22 cellular contexts compared by ENCODE assay signal in genomic region chr11:96470521-96470920, GRCh38.
"Had no signal": no experiment of that assay in that cellular context is flagged by ENCODE, and none has a peak within 500 bp of the region (broad histone marks: within the 10 kb centered on the region; RNA-seq: fewer than 3 reads in every experiment).

No MANE protein-coding gene starts in this region.

- H3K27ac ChIP-seq: coronary artery, left lung, lower lobe of right lung, parathyroid adenoma, psoas muscle, right lobe of liver, tibial artery, upper lobe of left lung, uterus had no signal

- H3K36me3 ChIP-seq: left lung, lower lobe of right lung, right lobe of liver, upper lobe of left lung, uterus had no signal

- H2AFZ ChIP-seq: parathyroid adenoma had no signal

- H3K9me3 ChIP-seq: lower lobe of right lung, right lobe of liver, uterus had no signal

- H3K4me1 ChIP-seq: left lung, lower lobe of right lung, parathyroid adenoma, psoas muscle, right lobe of liver, tibial artery, uterus had no signal

- ATAC-seq: left lung; lower lobe of right lung; natural killer cell treated with Interleukin-12 subunit alpha and Interleukin-12 subunit beta and Interleukin-15 and Interleukin-18, amount 100 ng/mL, for 72 hours; psoas muscle; right lobe of liver; stimulated activated memory B cell treated with anti-CD40 and anti-IgM and Interleukin-4, amounts not matched to agents 10 μg/mL and 1 μg/mL and 100 μg/mL, for 72 hours had no signal

- H3K4me3 ChIP-seq: coronary artery, left lung, lower lobe of right lung, psoas muscle, right lobe of liver, tibial artery, upper lobe of left lung, uterus had no signal

- FAIRE-seq: islet of Langerhans had no signal

- H3K27me3 ChIP-seq: left lung, right lobe of liver, tibial artery, upper lobe of left lung, uterus had no signal

- DNase-seq: effector CD4-positive, alpha-beta T cell; endodermal cell; foreskin melanocyte; head of caudate nucleus; hippocampal formation; kidney glomerular epithelial cell; left lung; lower lobe of right lung; occipital lobe; psoas muscle; retina; right lobe of liver; stimulated activated CD4-positive, alpha-beta T cell treated with anti-CD3 and anti-CD28 coated beads, Interleukin-4, amount 100 ng/mL, for 1 hour; stimulated activated CD8-positive, alpha-beta memory T cell treated with anti-CD3 and anti-CD28 coated beads, Interleukin-4, amount 100 ng/mL, for 48 hours; tibial artery; upper lobe of left lung; uterus had no signal

- H3K9ac ChIP-seq: parathyroid adenoma had no signal

- H3K79me2 ChIP-seq: parathyroid adenoma had no signal
